ENCODE assay signal across 9 cellular contexts in genomic region chr17:4175921-4176802, GRCh38. TPM values are rescaled to one million over a fixed set of nuclear protein-coding genes. Genes with fewer than 3 reads are reported as not detected.
DNase-seq lines count a peak whose midpoint lies in the region; ATAC-seq and TF ChIP-seq lines count a peak whose summit lies in the region.
"Had no signal": no experiment of that assay in that cellular context is flagged by ENCODE, and none has a peak within 500 bp of the region (broad histone marks: within the 10 kb centered on the region; RNA-seq: fewer than 3 reads in every experiment).

No MANE protein-coding gene starts in this region.

- H3K4me1 ChIP-seq in effector memory CD4-positive, alpha-beta T cell (ENCODE audit: control insufficient read depth, insufficient read depth, low read length, poor library complexity, severe bottlenecking) = peaks cover 45% of the 10 kb centered on the region
- H3K4me1 ChIP-seq: esophagus muscularis mucosa had no signal

- peak; percentile 48 for DNase-seq in GM13977 (ENCODE audit: low spot score)
- DNase-seq in activated CD4-positive, alpha-beta memory T cell treated with anti-CD3 and anti-CD28 coated beads, Interleukin-2, amount 10 ng/mL, durations not matched to agents 7 days and 5 days = peak; percentile 58
- DNase-seq in effector memory CD4-positive, alpha-beta T cell = peak; percentile 8 to 23 (median 21)
- DNase-seq in stimulated activated CD4-positive, alpha-beta T cell treated with anti-CD3 and anti-CD28 coated beads, Interleukin-4, amount 100 ng/mL, for 1 hour = peak; percentile 27
- no peak for DNase-seq in HuH-7 (ENCODE audit: low spot score)
- DNase-seq in dermis blood vessel endothelial cell = no peak
- no peak for DNase-seq in KG1 (lab: John Stamatoyannopoulos, UW)

- no peak for ATAC-seq in SK-N-SH treated with all-trans-retinoic acid at 6 μM for 48 hours

- H3K4me1 Mint-ChIP-seq in activated CD4-positive, alpha-beta memory T cell treated with anti-CD3 and anti-CD28 coated beads, Interleukin-2, amount 10 ng/mL, durations not matched to agents 7 days and 5 days = peaks cover 50% of the 10 kb centered on the region

- peak overlapping the region; percentile 73 for H3K27ac ChIP-seq in effector memory CD4-positive, alpha-beta T cell (ENCODE audit: insufficient read depth, low read length, poor library complexity, severe bottlenecking)
- H3K27ac ChIP-seq: esophagus muscularis mucosa had no signal

- H3K27me3 ChIP-seq in effector memory CD4-positive, alpha-beta T cell (replicated peaks; ENCODE audit: control insufficient read depth, insufficient read depth, low read length, poor library complexity, severe bottlenecking) = no peaks in the 10 kb centered on the region
- H3K27me3 ChIP-seq: esophagus muscularis mucosa had no signal

- H3K36me3 Mint-ChIP-seq in activated CD4-positive, alpha-beta memory T cell treated with anti-CD3 and anti-CD28 coated beads, Interleukin-2, amount 10 ng/mL, durations not matched to agents 7 days and 5 days (ENCODE audit: low read depth) = peaks cover 82% of the 10 kb centered on the region

- H3K4me3 Mint-ChIP-seq in activated CD4-positive, alpha-beta memory T cell treated with anti-CD3 and anti-CD28 coated beads, Interleukin-2, amount 10 ng/mL, durations not matched to agents 7 days and 5 days = peak overlapping the region; percentile 70

- no peaks in the 10 kb centered on the region for H3K9me3 ChIP-seq in effector memory CD4-positive, alpha-beta T cell (ENCODE audit: control insufficient read depth, low read length)
- H3K9me3 ChIP-seq: esophagus muscularis mucosa had no signal

- CTCF ChIA-PET in activated CD4-positive, alpha-beta memory T cell treated with anti-CD3 and anti-CD28 coated beads, Interleukin-2, amount 10 ng/mL, durations not matched to agents 7 days and 5 days (lab: Charles Lee) = interaction anchor here (0.7 to 1.8 kb wide), 7 partner anchors 11 to 262 kb away, joined by 3 to 7 read pairs (median 3); no protein-coding TSS in a partner anchor

- POLR2A ChIA-PET in activated CD4-positive, alpha-beta memory T cell treated with anti-CD3 and anti-CD28 coated beads, Interleukin-2, amount 10 ng/mL, durations not matched to agents 7 days and 5 days (lab: Charles Lee) = interaction anchor here (0.6 to 3.8 kb wide), 12 partner anchors 10 to 212 kb away, joined by 3 to 71 read pairs (median 8); partner anchors contain the start of genes ANKFY1, ATP2A3, CYB5D2 and ZZEF1

- no peak for TF ChIP-seq CTCF in GM13977 (IDR thresholded peaks at IDR 0.05; ENCODE audit: extremely low read depth, insufficient read depth, missing control alignments)

- H3K27me3 Mint-ChIP-seq in activated CD4-positive, alpha-beta memory T cell treated with anti-CD3 and anti-CD28 coated beads, Interleukin-2, amount 10 ng/mL, durations not matched to agents 7 days and 5 days = no peaks in the 10 kb centered on the region

- H3K27ac Mint-ChIP-seq in activated CD4-positive, alpha-beta memory T cell treated with anti-CD3 and anti-CD28 coated beads, Interleukin-2, amount 10 ng/mL, durations not matched to agents 7 days and 5 days = peak overlapping the region; percentile 100

- in situ Hi-C loops in GM13977 (cut with MboI; ENCODE audit: low pct_unique_long_range_greater_than_20kb, low sequenced_read_pairs, unreplicated experiment) = no loop called here

- peaks cover 56% of the 10 kb centered on the region for H3K36me3 ChIP-seq in effector memory CD4-positive, alpha-beta T cell (ENCODE audit: control insufficient read depth, insufficient read depth, low read length)

- H3K9me3 Mint-ChIP-seq in activated CD4-positive, alpha-beta memory T cell treated with anti-CD3 and anti-CD28 coated beads, Interleukin-2, amount 10 ng/mL, durations not matched to agents 7 days and 5 days = no peaks in the 10 kb centered on the region

- peak overlapping the region; percentile 36 for H3K4me3 ChIP-seq in effector memory CD4-positive, alpha-beta T cell (ENCODE audit: insufficient read depth, low read depth, low read length, poor library complexity, severe bottlenecking)
- H3K4me3 ChIP-seq: esophagus muscularis mucosa had no signal

TF ChIP-seq in SK-N-SH treated with all-trans-retinoic acid at 6 μM for 48 hours, 23 proteins besides CTCF, POLR2A, EP300 and RAD21:
- TF ChIP-seq GLIS3 (CRISPR knock-in tag; IDR thresholded peaks at IDR 0.05) (no peak), SNAI2 (CRISPR knock-in tag; IDR thresholded peaks at IDR 0.05) (no peak), CREB5 (CRISPR knock-in tag; IDR thresholded peaks at IDR 0.05; ENCODE audit: low read depth) (no peak), PPARA (CRISPR knock-in tag; IDR thresholded peaks at IDR 0.05; ENCODE audit: borderline replicate concordance) (no peak), CSRNP3 (CRISPR knock-in tag; IDR thresholded peaks at IDR 0.05) (no peak), ARNTL (CRISPR knock-in tag; IDR thresholded peaks at IDR 0.05; ENCODE audit: borderline replicate concordance, low read depth) (no peak), ESRRG (CRISPR knock-in tag; IDR thresholded peaks at IDR 0.05) (no peak), ISL1 (CRISPR knock-in tag; IDR thresholded peaks at IDR 0.05) (no peak), RARB (CRISPR knock-in tag; IDR thresholded peaks at IDR 0.05) (no peak), ZFP30 (CRISPR knock-in tag; IDR thresholded peaks at IDR 0.05) (no peak), ZFP3 (CRISPR knock-in tag; IDR thresholded peaks at IDR 0.05) (no peak), ZNF565 (CRISPR knock-in tag; conservative IDR thresholded peaks at IDR 0.05; ENCODE audit: low read depth) (no peak), CSDC2 (CRISPR knock-in tag; IDR thresholded peaks at IDR 0.05) (no peak), POU6F1 (CRISPR knock-in tag; IDR thresholded peaks at IDR 0.05; ENCODE audit: borderline replicate concordance, low read depth) (no peak), BACH2 (CRISPR knock-in tag; IDR thresholded peaks at IDR 0.05; ENCODE audit: borderline replicate concordance) (no peak)

RNA-seq across cellular contexts. Expression of gene CYB5D2, which starts 33.2 kb away (rescaled TPM):
- 1 to 10 TPM; 7.9 to 8.6 TPM for total RNA-seq in activated CD4-positive, alpha-beta memory T cell treated with anti-CD3 and anti-CD28 coated beads, Interleukin-2, amount 10 ng/mL, durations not matched to agents 7 days and 5 days
- 41.7 and 51.7 TPM in 2 replicates for total RNA-seq in dermis blood vessel endothelial cell

RNA-seq across cellular contexts. Expression of gene ZZEF1, which starts 33.3 kb away (rescaled TPM):
- 10 to 100 TPM; 52.1 to 54.9 TPM for total RNA-seq in activated CD4-positive, alpha-beta memory T cell treated with anti-CD3 and anti-CD28 coated beads, Interleukin-2, amount 10 ng/mL, durations not matched to agents 7 days and 5 days
- total RNA-seq in dermis blood vessel endothelial cell = 43.9 and 59.2 TPM in 2 replicates

Comparison
In these comparisons a context has a peak if more than half of its experiments do, and no peak if none do; other contexts are left out.
1. DNase-seq: peak in GM13977 (single experiment), activated CD4-positive, alpha-beta memory T cell treated with anti-CD3 and anti-CD28 coated beads, Interleukin-2, amount 10 ng/mL, durations not matched to agents 7 days and 5 days (single experiment), effector memory CD4-positive, alpha-beta T cell (3 of 3) and stimulated activated CD4-positive, alpha-beta T cell treated with anti-CD3 and anti-CD28 coated beads, Interleukin-4, amount 100 ng/mL, for 1 hour (single experiment); none in HuH-7 (single experiment), dermis blood vessel endothelial cell (single experiment) and KG1 (single experiment).